Comparison of ENCODE assay signal across 18 cellular contexts in the genomic region with DNA sequence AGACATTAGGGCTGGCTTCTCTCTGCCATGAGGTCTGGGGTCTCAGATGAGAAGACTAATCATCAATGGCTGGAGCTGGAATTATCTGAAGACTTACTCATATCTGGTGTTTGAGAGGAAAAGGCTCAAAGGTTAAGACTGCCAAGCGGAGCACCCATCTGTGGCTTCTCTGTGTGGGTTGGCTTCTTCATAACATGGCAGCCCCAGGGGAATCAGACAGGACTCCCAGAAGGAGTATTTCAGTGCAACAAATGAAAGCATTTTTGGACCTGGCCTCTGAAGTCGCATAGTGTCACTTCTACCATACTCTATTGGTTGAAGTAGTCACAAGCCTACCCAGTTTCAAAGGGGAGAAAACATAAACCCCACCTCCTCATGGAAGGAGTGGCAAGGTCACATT.
DNase-seq lines count a peak whose midpoint lies in the region; ATAC-seq and TF ChIP-seq lines count a peak whose summit lies in the region.
"Had no signal": no experiment of that assay in that cellular context is flagged by ENCODE, and none has a peak within 500 bp of the region (broad histone marks: within the 10 kb centered on the region; RNA-seq: fewer than 3 reads in every experiment).

No MANE protein-coding gene starts in this region.

- DNase-seq in HCT116 (ENCODE audit: low read depth, low spot score) (no peak), Panc1 (ENCODE audit: low read depth, low spot score) (no peak), hepatocyte (ENCODE audit: low spot score) (no peak), gastrocnemius medialis (no peak), MM.1S (no peak), upper lobe of left lung (no peak)
- peak; percentile 29 for DNase-seq in stimulated activated naive B cell treated with anti-CD40 and anti-IgM and Interleukin-4, amounts not matched to agents 10 μg/mL and 1 μg/mL and 100 μg/mL, for 72 hours
- DNase-seq: ACHN, DMS 273 treated with DMSO at 0.1 percent for 48 hours, NCI-H1092 treated with DMSO at 0.1 percent for 48 hours, NCI-H146, NCI-H2029 treated with DMSO at 0.1 percent for 48 hours, NCI-H510A, NCI-H774, OCI-M1 had no signal

- no peaks in the 10 kb centered on the region for H3K36me3 ChIP-seq in HCT116 (ENCODE audit: control insufficient read depth in 1 of 2, insufficient read depth in 2 of 2, low read length in 2 of 2)
- H3K36me3 ChIP-seq in Panc1 (ENCODE audit: control insufficient read depth, insufficient read depth, low read length) = no peaks in the 10 kb centered on the region
- H3K36me3 ChIP-seq in hepatocyte (replicated peaks; ENCODE audit: insufficient read depth, low read depth) = no peaks in the 10 kb centered on the region
- H3K36me3 ChIP-seq in gastrocnemius medialis = no peaks in the 10 kb centered on the region
- H3K36me3 ChIP-seq in MM.1S (replicated peaks; ENCODE audit: insufficient read depth, low read length) = no peaks in the 10 kb centered on the region
- no peaks in the 10 kb centered on the region for H3K36me3 ChIP-seq in upper lobe of left lung
- H3K36me3 ChIP-seq: SJSA1 had no signal

- H3K36me3 Mint-ChIP-seq in stimulated activated naive B cell treated with anti-CD40 and anti-IgM and Interleukin-4, amounts not matched to agents 10 μg/mL and 1 μg/mL and 100 μg/mL, for 72 hours = no peaks in the 10 kb centered on the region
- H3K36me3 Mint-ChIP-seq: CD14-positive monocyte had no signal

- H3K4me3 ChIP-seq in HCT116 (replicated peaks in 1 of 2; ENCODE audit: low read depth in 1 of 2, low read length in 2 of 2) (no peak overlapping the region), Panc1 (ENCODE audit: low read depth in 2 of 2, low read length in 2 of 2) (no peak overlapping the region), hepatocyte (no peak overlapping the region), gastrocnemius medialis (no peak overlapping the region), MM.1S (ENCODE audit: low read length) (no peak overlapping the region), upper lobe of left lung (no peak overlapping the region)
- H3K4me3 ChIP-seq: SJSA1 had no signal

- H3K79me2 ChIP-seq in HCT116 (ENCODE audit: insufficient read depth, low read length) = no peaks in the 10 kb centered on the region
- no peaks in the 10 kb centered on the region for H3K79me2 ChIP-seq in hepatocyte
- H3K79me2 ChIP-seq in MM.1S (ENCODE audit: low read length) = no peaks in the 10 kb centered on the region

- TF ChIP-seq EP300 in upper lobe of left lung (IDR thresholded peaks at IDR 0.05) = no peak

- H3K27me3 ChIP-seq in HCT116 (ENCODE audit: insufficient read depth, low read length) (no peaks in the 10 kb centered on the region), Panc1 (ENCODE audit: control insufficient read depth, insufficient read depth, low read length) (no peaks in the 10 kb centered on the region), hepatocyte (no peaks in the 10 kb centered on the region), gastrocnemius medialis (no peaks in the 10 kb centered on the region), MM.1S (replicated peaks; ENCODE audit: insufficient read depth, low read length) (no peaks in the 10 kb centered on the region), upper lobe of left lung (no peaks in the 10 kb centered on the region)
- H3K27me3 ChIP-seq: SJSA1 had no signal

- H3K9ac ChIP-seq in HCT116 (ENCODE audit: low read length) = no peak overlapping the region
- H3K9ac ChIP-seq in MM.1S (ENCODE audit: low read length) = no peak overlapping the region

- no peaks in the 10 kb centered on the region; the same call in 1 of the 2 replicates for H3K9me2 ChIP-seq in HCT116 (ENCODE audit: insufficient read depth)
- H3K9me2 ChIP-seq in hepatocyte (replicated peaks; ENCODE audit: insufficient read depth) = no peaks in the 10 kb centered on the region
- no peaks in the 10 kb centered on the region for H3K9me2 ChIP-seq in MM.1S (replicated peaks; ENCODE audit: insufficient read depth, low read length)

- H3K9me3 ChIP-seq in HCT116 (ENCODE audit: control insufficient read depth in 1 of 2, insufficient read depth in 1 of 2, low read depth in 1 of 2, low read length in 2 of 2) (no peaks in the 10 kb centered on the region), Panc1 (ENCODE audit: control insufficient read depth, insufficient read depth, low read depth, low read length) (peaks cover 3% of the 10 kb centered on the region; the same call in 1 of the 2 replicates), hepatocyte (ENCODE audit: low read depth) (no peaks in the 10 kb centered on the region), gastrocnemius medialis (no peaks in the 10 kb centered on the region), MM.1S (replicated peaks; ENCODE audit: insufficient read depth, low read length) (no peaks in the 10 kb centered on the region), upper lobe of left lung (no peaks in the 10 kb centered on the region)
- H3K9me3 ChIP-seq: SJSA1 had no signal

- H3K4me1 Mint-ChIP-seq in stimulated activated naive B cell treated with anti-CD40 and anti-IgM and Interleukin-4, amounts not matched to agents 10 μg/mL and 1 μg/mL and 100 μg/mL, for 72 hours = no peaks in the 10 kb centered on the region
- H3K4me1 Mint-ChIP-seq: CD14-positive monocyte had no signal

- H3K4me1 ChIP-seq in HCT116 (ENCODE audit: control insufficient read depth in 1 of 2, insufficient read depth in 2 of 2, low read length in 2 of 2) = peaks cover 30 to 40% of the 10 kb centered on the region in 2 experiments
- no peaks in the 10 kb centered on the region for H3K4me1 ChIP-seq in Panc1 (ENCODE audit: control insufficient read depth, insufficient read depth, low read length)
- no peaks in the 10 kb centered on the region for H3K4me1 ChIP-seq in hepatocyte (ENCODE audit: insufficient read depth)
- H3K4me1 ChIP-seq in gastrocnemius medialis = no peaks in the 10 kb centered on the region
- H3K4me1 ChIP-seq in MM.1S (ENCODE audit: low read length) = no peaks in the 10 kb centered on the region
- no peaks in the 10 kb centered on the region for H3K4me1 ChIP-seq in upper lobe of left lung

- TF ChIP-seq RAD21 in HCT116 (IDR thresholded peaks at IDR 0.05; ENCODE audit: low read depth) = no peak

- peaks cover 0 to 5% of the 10 kb centered on the region in 2 donors for H3K27me3 Mint-ChIP-seq in stimulated activated naive B cell treated with anti-CD40 and anti-IgM and Interleukin-4, amounts not matched to agents 10 μg/mL and 1 μg/mL and 100 μg/mL, for 72 hours

- H4K20me1 ChIP-seq in HCT116 (ENCODE audit: insufficient read depth) = no peaks in the 10 kb centered on the region
- H4K20me1 ChIP-seq in hepatocyte (ENCODE audit: insufficient read depth, poor library complexity, severe bottlenecking) = no peaks in the 10 kb centered on the region
- H4K20me1 ChIP-seq in MM.1S (ENCODE audit: insufficient read depth, low read length) = no peaks in the 10 kb centered on the region

- ATAC-seq in HCT116 (peak; percentile 30; the same call in 1 of the 2 replicates), Panc1 (no peak), gastrocnemius medialis (no peak), HG03442 (IDR thresholded peaks at IDR 0.05; ENCODE audit: unreplicated experiment) (no peak), upper lobe of left lung (ENCODE audit: low FRiP score in 2 of 2) (no peak)
- ATAC-seq in stimulated activated naive B cell treated with anti-CD40 and anti-IgM and Interleukin-4, amounts not matched to agents 10 μg/mL and 1 μg/mL and 100 μg/mL, for 72 hours (replicated peaks) = peak; percentile 73 to 85

- no peak for TF ChIP-seq POLR2A in HCT116 (IDR thresholded peaks at IDR 0.05; ENCODE audit: borderline replicate concordance, extremely low read depth, insufficient read depth, insufficient read length)
- TF ChIP-seq POLR2A in gastrocnemius medialis (IDR thresholded peaks at IDR 0.05) = no peak
- TF ChIP-seq POLR2A in upper lobe of left lung (IDR thresholded peaks at IDR 0.05) = no peak

- in situ Hi-C loops in Panc1 (cut with HindIII; ENCODE audit: low pct_unique_long_range_greater_than_20kb, low sequenced_read_pairs) = no loop called here
- in situ Hi-C loops in gastrocnemius medialis (cut with MboI; ENCODE audit: low sequenced_read_pairs in 4 of 4) = no loop called here

- no TSS peak for BruUV-seq in HCT116 (replicated peaks; lab: Mats Ljungman, UMichigan)
- BruUV-seq in Panc1 (replicated peaks; lab: Mats Ljungman, UMichigan) = no TSS peak

- no peak overlapping the region for H3K27ac Mint-ChIP-seq in stimulated activated naive B cell treated with anti-CD40 and anti-IgM and Interleukin-4, amounts not matched to agents 10 μg/mL and 1 μg/mL and 100 μg/mL, for 72 hours
- H3K27ac Mint-ChIP-seq: CD14-positive monocyte had no signal

- WGBS in hepatocyte (ENCODE audit: low lambda C conversion rate, missing lambda C conversion rate) = 95% methylated on average over 2 of the region's 2 CpGs
- WGBS in upper lobe of left lung, 2 donors = 94 to 100% methylated on average over 2 of the region's 2 CpGs

- no peak for TF ChIP-seq CTCF in HCT116 (IDR thresholded peaks at IDR 0.05 in 2 of 3, conservative IDR thresholded peaks at IDR 0.05 in 1 of 3; ENCODE audit: borderline replicate concordance in 1 of 3, insufficient read depth in 1 of 3, low read depth in 2 of 3, low read length in 2 of 3)
- TF ChIP-seq CTCF in Panc1 (IDR thresholded peaks at IDR 0.05) = no peak
- no peak for TF ChIP-seq CTCF in hepatocyte (IDR thresholded peaks at IDR 0.05; ENCODE audit: poor library complexity)
- no peak for TF ChIP-seq CTCF in gastrocnemius medialis (IDR thresholded peaks at IDR 0.05 in 4 of 5, conservative IDR thresholded peaks at IDR 0.05 in 1 of 5)
- TF ChIP-seq CTCF in MM.1S (IDR thresholded peaks at IDR 0.05; ENCODE audit: low read length) = no peak
- no peak for TF ChIP-seq CTCF in upper lobe of left lung (IDR thresholded peaks at IDR 0.05)

- H2AFZ ChIP-seq in HCT116 (ENCODE audit: low read depth, low read length, poor library complexity, severe bottlenecking) = no peak overlapping the region
- no peak overlapping the region for H2AFZ ChIP-seq in hepatocyte
- no peak overlapping the region for H2AFZ ChIP-seq in MM.1S (ENCODE audit: low read length)

- RAD21 ChIA-PET in HCT116 (lab: Charles Lee; ENCODE audit: low non-redundant PET in 1 of 2, low total read pairs in 2 of 2, uncharacterized antibody in 2 of 2, unreplicated experiment in 2 of 2) = no interaction called here

- peaks cover 0 to 7% of the 10 kb centered on the region in 2 donors for H3K9me3 Mint-ChIP-seq in stimulated activated naive B cell treated with anti-CD40 and anti-IgM and Interleukin-4, amounts not matched to agents 10 μg/mL and 1 μg/mL and 100 μg/mL, for 72 hours

- no peaks in the 10 kb centered on the region for H3F3A ChIP-seq in MM.1S (ENCODE audit: insufficient read depth, low read length)

- H3K27ac ChIP-seq in HCT116 (ENCODE audit: low read depth, low read length) = peak overlapping the region; percentile 65
- peak overlapping the region; percentile 72; the same call in 1 of the 2 replicates for H3K27ac ChIP-seq in Panc1 (ENCODE audit: low read length)
- H3K27ac ChIP-seq in hepatocyte = peak overlapping the region; percentile 73
- no peak overlapping the region for H3K27ac ChIP-seq in gastrocnemius medialis
- H3K27ac ChIP-seq in MM.1S (ENCODE audit: low read length) = no peak overlapping the region
- H3K27ac ChIP-seq in upper lobe of left lung = no peak overlapping the region

- H3K4me2 ChIP-seq in HCT116 (ENCODE audit: low read length) (no peak overlapping the region), hepatocyte (no peak overlapping the region), MM.1S (ENCODE audit: low read depth, low read length) (no peak overlapping the region)

- POLR2A ChIA-PET in HCT116 (lab: Charles Lee) (no interaction called here), Panc1 (lab: Charles Lee) (no interaction called here)

- no peak overlapping the region for H3K4me3 Mint-ChIP-seq in stimulated activated naive B cell treated with anti-CD40 and anti-IgM and Interleukin-4, amounts not matched to agents 10 μg/mL and 1 μg/mL and 100 μg/mL, for 72 hours
- H3K4me3 Mint-ChIP-seq: CD14-positive monocyte had no signal

- intact Hi-C loops in HCT116 (cut with micrococcal nuclease) (no loop called here), Panc1 (cut with micrococcal nuclease; ENCODE audit: unreplicated experiment) (no loop called here), gastrocnemius medialis (cut with DNase I; ENCODE audit: low total_unique reads) (no loop called here)

- CTCF ChIA-PET in HCT116 (lab: Charles Lee) = no interaction called here
- CTCF ChIA-PET in Panc1 (lab: Charles Lee) = interaction anchor here (0.6 kb wide), 1 partner anchor 16 kb away, joined by 3 read pairs; no protein-coding TSS in a partner anchor

Comparison
In these comparisons a context has a peak if more than half of its experiments do, and no peak if none do; other contexts are left out.
1. ATAC-seq: peak in HCT116 (single experiment) and stimulated activated naive B cell treated with anti-CD40 and anti-IgM and Interleukin-4, amounts not matched to agents 10 μg/mL and 1 μg/mL and 100 μg/mL, for 72 hours (2 of 2); none in Panc1 (single experiment), gastrocnemius medialis (0 of 2), HG03442 (single experiment) and upper lobe of left lung (0 of 2).
2. H3K27ac ChIP-seq: peak in HCT116 (single experiment), Panc1 (single experiment) and hepatocyte (single experiment); none in gastrocnemius medialis (0 of 4), MM.1S (single experiment) and upper lobe of left lung (0 of 4).